18 cellular contexts compared by ENCODE assay signal in the genomic region with DNA sequence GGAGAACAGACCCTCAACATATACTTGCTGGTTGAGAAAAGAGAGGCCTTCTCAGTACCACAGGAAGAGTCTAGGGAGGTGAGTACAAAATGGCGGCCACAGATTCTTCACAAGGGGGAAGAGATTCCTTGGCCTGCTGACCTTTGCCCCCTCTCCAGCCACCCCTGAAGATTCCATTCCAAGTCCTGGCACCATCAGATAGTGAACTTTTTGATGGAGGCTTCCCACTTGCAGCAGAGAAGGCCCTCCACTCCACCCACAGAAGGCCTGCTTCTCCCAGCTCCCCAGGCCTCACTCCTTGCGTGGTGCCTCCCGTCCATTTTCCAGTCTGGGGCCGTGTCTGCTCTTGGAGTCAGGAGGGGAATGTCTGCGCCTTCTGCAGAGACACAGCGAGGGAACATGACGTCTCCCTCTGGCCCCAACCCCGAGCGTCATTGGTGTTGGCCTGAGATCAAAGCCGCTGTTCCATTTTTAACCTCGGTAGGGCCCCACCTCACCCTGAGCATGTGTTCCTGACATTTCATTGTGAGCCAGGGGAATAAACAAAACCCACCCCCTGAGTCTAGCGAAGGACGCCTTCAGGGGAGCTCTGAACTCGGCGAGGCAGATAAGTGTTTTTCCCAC.
DNase-seq lines count a peak whose midpoint lies in the region; ATAC-seq and TF ChIP-seq lines count a peak whose summit lies in the region.
"Had no signal": no experiment of that assay in that cellular context is flagged by ENCODE, and none has a peak within 500 bp of the region (broad histone marks: within the 10 kb centered on the region; RNA-seq: fewer than 3 reads in every experiment).

No MANE protein-coding gene starts in this region.

- CTCF ChIA-PET in HEK293 (lab: Yijun Ruan, JAX) = no interaction called here

- TF ChIP-seq POLR2A in vagina (IDR thresholded peaks at IDR 0.05) (no peak), erythroblast (IDR thresholded peaks at IDR 0.05; ENCODE audit: low read length) (no peak)

- WGBS in hepatocyte (ENCODE audit: low lambda C conversion rate, missing lambda C conversion rate) = 60% methylated on average over 15 of the region's 15 CpGs
- WGBS in psoas muscle, 3 donors = 71 to 74% (median 74%) methylated on average over 15 of the region's 15 CpGs

- no peak overlapping the region for H2AFZ ChIP-seq in hepatocyte

- intact Hi-C loops in psoas muscle (cut with DNase I) (no loop called here), vagina (cut with DNase I) (no loop called here)

- H3K4me2 ChIP-seq in hepatocyte = peak overlapping the region; percentile 27
- H3K4me2 ChIP-seq: A549 had no signal

- H3K36me3 ChIP-seq in HEK293 (ENCODE audit: control insufficient read depth in 2 of 2, insufficient read depth in 1 of 2, low read length in 2 of 2) (no peaks in the 10 kb centered on the region), hepatocyte (replicated peaks; ENCODE audit: insufficient read depth, low read depth) (no peaks in the 10 kb centered on the region), psoas muscle (ENCODE audit: insufficient read depth in 1 of 2, low read depth in 1 of 2) (no peaks in the 10 kb centered on the region), vagina (no peaks in the 10 kb centered on the region)
- H3K36me3 ChIP-seq: thyroid gland had no signal

- POLR2A ChIA-PET in HEK293 (lab: Yijun Ruan, JAX) = no interaction called here

- ATAC-seq in psoas muscle (peak in 1 of 4 donors; percentile 35), GM21576 (IDR thresholded peaks at IDR 0.05; ENCODE audit: unreplicated experiment) (no peak), GM18520 (IDR thresholded peaks at IDR 0.05; ENCODE audit: unreplicated experiment) (no peak)
- ATAC-seq: A549, HCT116 had no signal

- H3K27ac ChIP-seq in HEK293 (ENCODE audit: extremely low read depth, low read depth, low read length) = no peak overlapping the region
- H3K27ac ChIP-seq in cingulate gyrus (ENCODE audit: low read depth, low read length) = peak overlapping the region; percentile 81
- peak overlapping the region; percentile 90 for H3K27ac ChIP-seq in hepatocyte
- H3K27ac ChIP-seq in psoas muscle = no peak overlapping the region
- H3K27ac ChIP-seq in vagina = no peak overlapping the region
- H3K27ac ChIP-seq: A549, thyroid gland had no signal

- no peaks in the 10 kb centered on the region for H3K27me3 ChIP-seq in hepatocyte
- H3K27me3 ChIP-seq in psoas muscle (ENCODE audit: insufficient read depth in 3 of 3, low read length in 2 of 3) = no peaks in the 10 kb centered on the region
- no peaks in the 10 kb centered on the region for H3K27me3 ChIP-seq in vagina
- H3K27me3 ChIP-seq: thyroid gland had no signal

- TF ChIP-seq CTCF in HEK293 (tag by site-specific recombination; IDR thresholded peaks at IDR 0.05) (no peak), hepatocyte (IDR thresholded peaks at IDR 0.05; ENCODE audit: poor library complexity) (no peak), psoas muscle (IDR thresholded peaks at IDR 0.05) (no peak), vagina (IDR thresholded peaks at IDR 0.05) (no peak)

- H4K20me1 ChIP-seq in hepatocyte (ENCODE audit: insufficient read depth, poor library complexity, severe bottlenecking) = no peaks in the 10 kb centered on the region

- no peaks in the 10 kb centered on the region for H3K9me3 ChIP-seq in HEK293 (ENCODE audit: control insufficient read depth, insufficient read depth, low read depth, low read length)
- no peaks in the 10 kb centered on the region for H3K9me3 ChIP-seq in hepatocyte (ENCODE audit: low read depth)
- no peaks in the 10 kb centered on the region for H3K9me3 ChIP-seq in psoas muscle
- H3K9me3 ChIP-seq in vagina = no peaks in the 10 kb centered on the region
- H3K9me3 ChIP-seq: A549, thyroid gland had no signal

- no peak overlapping the region for H3K4me3 ChIP-seq in HEK293 (ENCODE audit: low read depth, low read length)
- H3K4me3 ChIP-seq in hepatocyte = no peak overlapping the region
- no peak overlapping the region for H3K4me3 ChIP-seq in psoas muscle
- H3K4me3 ChIP-seq in vagina = no peak overlapping the region
- H3K4me3 ChIP-seq: A549, thyroid gland had no signal

- H3K4me1 ChIP-seq in HEK293 (ENCODE audit: control insufficient read depth, insufficient read depth, low read length) (no peaks in the 10 kb centered on the region), hepatocyte (ENCODE audit: insufficient read depth) (peaks cover 19% of the 10 kb centered on the region), psoas muscle (no peaks in the 10 kb centered on the region), vagina (no peaks in the 10 kb centered on the region)
- H3K4me1 ChIP-seq: thyroid gland had no signal

- peak; percentile 66 for DNase-seq in hepatocyte (ENCODE audit: low spot score)
- DNase-seq in psoas muscle = peak; percentile 35 to 58
- DNase-seq in vagina (ENCODE audit: extremely low spot score in 2 of 2) = no peak
- no peak for DNase-seq in erythroblast (lab: John Stamatoyannopoulos, UW)
- DNase-seq: activated CD4-positive, alpha-beta T cell treated with anti-CD3 and anti-CD28 coated beads, Interleukin-2, amount 50 U/mL, for 4 hours; activated naive CD8-positive, alpha-beta T cell treated with anti-CD3 and anti-CD28 coated beads for 36 hours; activated T-cell treated with anti-CD3 and anti-CD28 coated beads, Interleukin-2, amount 50 U/mL, for 24 hours; cerebellar nuclear complex; NCI-H2029; occipital lobe; small intestine; thyroid gland had no signal

- H3K79me2 ChIP-seq in hepatocyte = no peaks in the 10 kb centered on the region

- H3K9me2 ChIP-seq in hepatocyte (replicated peaks; ENCODE audit: insufficient read depth) = no peaks in the 10 kb centered on the region

TF ChIP-seq in HEK293, 187 proteins besides CTCF, POLR2A, EP300 and RAD21:
- peak; percentile 37 for TF ChIP-seq ZIC2 (tag by site-specific recombination; IDR thresholded peaks at IDR 0.05)
- TF ChIP-seq, protein P1, sequence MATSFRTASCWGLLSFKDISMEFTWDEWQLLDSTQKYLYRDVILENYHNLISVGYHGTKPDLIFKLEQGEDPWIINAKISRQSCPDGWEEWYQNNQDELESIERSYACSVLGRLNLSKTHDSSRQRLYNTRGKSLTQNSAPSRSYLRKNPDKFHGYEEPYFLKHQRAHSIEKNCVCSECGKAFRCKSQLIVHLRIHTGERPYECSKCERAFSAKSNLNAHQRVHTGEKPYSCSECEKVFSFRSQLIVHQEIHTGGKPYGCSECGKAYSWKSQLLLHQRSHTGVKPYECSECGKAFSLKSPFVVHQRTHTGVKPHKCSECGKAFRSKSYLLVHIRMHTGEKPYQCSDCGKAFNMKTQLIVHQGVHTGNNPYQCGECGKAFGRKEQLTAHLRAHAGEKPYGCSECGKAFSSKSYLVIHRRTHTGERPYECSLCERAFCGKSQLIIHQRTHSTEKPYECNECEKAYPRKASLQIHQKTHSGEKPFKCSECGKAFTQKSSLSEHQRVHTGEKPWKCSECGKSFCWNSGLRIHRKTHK (tag by site-specific recombination; IDR thresholded peaks at IDR 0.05) = no peak

Comparison
In these comparisons a context has a peak if more than half of its experiments do, and no peak if none do; other contexts are left out.
1. H3K27ac ChIP-seq: peak in cingulate gyrus (single experiment) and hepatocyte (single experiment); none in HEK293 (single experiment), psoas muscle (single experiment) and vagina (single experiment).
2. DNase-seq: peak in hepatocyte (single experiment) and psoas muscle (2 of 2); none in vagina (0 of 2) and erythroblast (0 of 2).